In the genomic region with DNA sequence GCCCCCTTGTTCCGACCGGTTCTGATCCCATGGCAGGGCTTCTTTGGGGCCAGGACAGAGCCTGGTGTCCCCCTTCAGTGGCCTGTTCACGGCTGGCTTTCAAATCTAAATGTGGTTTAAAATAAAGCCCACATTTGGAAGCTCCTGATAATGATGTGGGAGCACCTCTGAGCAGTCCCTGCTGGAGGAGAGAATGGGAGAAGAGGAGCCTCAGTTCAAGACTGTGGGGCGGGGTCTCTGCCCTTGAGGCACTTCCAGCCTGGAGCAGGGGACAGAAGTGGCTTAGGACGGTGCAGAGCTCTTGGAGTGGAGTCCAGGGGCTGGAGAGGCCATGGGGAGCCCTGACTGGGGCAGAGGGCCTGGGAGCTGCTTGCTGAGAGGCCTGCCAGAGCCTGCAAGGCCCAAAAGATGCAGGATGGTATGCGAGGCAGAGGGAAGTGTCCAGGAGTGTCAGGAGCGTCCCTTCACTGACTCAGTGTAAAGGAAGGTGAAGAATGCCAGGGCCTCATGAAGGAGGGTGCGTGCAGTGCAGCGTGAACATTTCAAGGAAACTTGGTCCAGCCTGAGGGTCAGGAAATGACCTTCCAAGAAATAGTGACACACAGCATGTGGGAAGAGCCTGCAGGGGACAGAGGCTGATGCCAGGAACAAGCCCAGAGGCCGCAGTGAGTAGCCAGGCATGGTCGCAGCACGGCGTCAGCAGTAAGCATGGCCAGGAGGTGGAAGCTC, we compare ENCODE assay signal across 12 cellular contexts. TPM values are rescaled to one million over a fixed set of nuclear protein-coding genes. Genes with fewer than 3 reads are reported as not detected.
DNase-seq lines count a peak whose midpoint lies in the region; ATAC-seq and TF ChIP-seq lines count a peak whose summit lies in the region.
"Had no signal": no experiment of that assay in that cellular context is flagged by ENCODE, and none has a peak within 500 bp of the region (broad histone marks: within the 10 kb centered on the region; RNA-seq: fewer than 3 reads in every experiment).

No MANE protein-coding gene starts in this region.

- no peak for ATAC-seq in HG03342 (IDR thresholded peaks at IDR 0.05; ENCODE audit: unreplicated experiment)
- no peak for ATAC-seq in GM21619 (IDR thresholded peaks at IDR 0.05; ENCODE audit: unreplicated experiment)

- peaks cover 2% of the 10 kb centered on the region for H3K36me3 ChIP-seq in kidney epithelial cell (ENCODE audit: control insufficient read depth, insufficient read depth, low read length)
- no peaks in the 10 kb centered on the region for H3K36me3 ChIP-seq in uterus

- no peak for TF ChIP-seq POLR2A in uterus (IDR thresholded peaks at IDR 0.05)

- H3K27ac ChIP-seq in uterus = no peak overlapping the region

- CTCF ChIA-PET in AG04449 (lab: Yijun Ruan, JAX) = interaction anchor here (1.1 to 3.2 kb wide), 3 partner anchors 10 to 20 kb away, joined by 3 to 20 read pairs (median 5); partner anchors contain the start of gene TADA2B

- DNase-seq in AG04449 (ENCODE audit: low read depth, low spot score) (peak; percentile 58), HPDE6-E6E7 (ENCODE audit: extremely low spot score) (peak; percentile 78), astrocyte of the spinal cord (ENCODE audit: low read depth, low spot score) (peak; percentile 58), kidney epithelial cell (ENCODE audit: low read depth) (peak; percentile 83), amygdala (lab: John Stamatoyannopoulos, UW) (no peak), uterus (no peak)
- DNase-seq: activated effector memory CD4-positive, alpha-beta T cell treated with anti-CD3 and anti-CD28 coated beads, Interleukin-2, amount 50 U/mL, for 16 hours; COR-L47; mesendoderm; NCI-H82 had no signal

- in situ Hi-C loops in astrocyte of the spinal cord (cut with HindIII; ENCODE audit: low sequenced_read_pairs) = no loop called here

- POLR2A ChIA-PET in AG04449 (lab: Yijun Ruan, JAX) = interaction anchor here (0.6 to 0.9 kb wide), 3 partner anchors 9 to 46 kb away, joined by 3 read pairs; partner anchors contain the start of gene GRPEL1

- intact Hi-C loops in uterus (cut with DNase I; ENCODE audit: low total_unique reads) = no loop called here

- no peaks in the 10 kb centered on the region for H3K4me1 ChIP-seq in uterus

- H3K27me3 ChIP-seq in kidney epithelial cell (ENCODE audit: control insufficient read depth, insufficient read depth, low read length) (no peaks in the 10 kb centered on the region), uterus (no peaks in the 10 kb centered on the region)

- H3K4me3 ChIP-seq in AG04449 (ENCODE audit: low read depth, low read length) (no peak overlapping the region), astrocyte of the spinal cord (ENCODE audit: low read depth, low read length) (no peak overlapping the region), kidney epithelial cell (ENCODE audit: low read depth, low read length) (no peak overlapping the region), uterus (no peak overlapping the region)

- H3K9me3 ChIP-seq in uterus = no peaks in the 10 kb centered on the region

- TF ChIP-seq CTCF in AG04449 (IDR thresholded peaks at IDR 0.05; ENCODE audit: insufficient read depth, low read length, missing control alignments) = no peak
- no peak for TF ChIP-seq CTCF in astrocyte of the spinal cord (IDR thresholded peaks at IDR 0.05; ENCODE audit: low read depth, low read length)
- TF ChIP-seq CTCF in kidney epithelial cell (IDR thresholded peaks at IDR 0.05; ENCODE audit: insufficient read depth, low read length, poor library complexity, severe bottlenecking) = no peak
- no peak for TF ChIP-seq CTCF in uterus (IDR thresholded peaks at IDR 0.05)

RNA-seq across cellular contexts. Expression of gene TADA2B, which starts 21.1 kb away (rescaled TPM):
- total RNA-seq in kidney epithelial cell (26.9 and 27.9 TPM in 2 replicates), uterus (10 to 100 TPM; 14.1 to 24.0 (median 21.1) TPM)

RNA-seq across cellular contexts. Expression of gene GRPEL1, which starts 45.8 kb away (rescaled TPM):
- total RNA-seq in kidney epithelial cell (31.5 and 43.9 TPM in 2 replicates), uterus (10 to 100 TPM in 3 of 4 donors, 1 to 10 TPM in 1; 7.4 to 55.0 (median 21.4) TPM)

Comparison
In these comparisons a context has a peak if more than half of its experiments do, and no peak if none do; other contexts are left out.
1. DNase-seq: peak in AG04449 (single experiment), HPDE6-E6E7 (single experiment), astrocyte of the spinal cord (single experiment) and kidney epithelial cell (single experiment); none in amygdala (0 of 56) and uterus (0 of 2).